In genomic region chr4:2756691-2757350, GRCh38 we compare ENCODE assay signal across 8 cellular contexts. TPM values are rescaled to one million over a fixed set of nuclear protein-coding genes. Genes with fewer than 3 reads are reported as not detected.
DNase-seq lines count a peak whose midpoint lies in the region; ATAC-seq and TF ChIP-seq lines count a peak whose summit lies in the region.

No MANE protein-coding gene starts in this region.

- peaks cover 32% of the 10 kb centered on the region for H3K79me2 ChIP-seq in smooth muscle cell (ENCODE audit: low read depth)

- H3K4me3 ChIP-seq in SK-N-MC (peak overlapping the region; percentile 78), foreskin fibroblast (ENCODE audit: low read depth in 1 of 2, low read length in 2 of 2) (peak overlapping the region; percentile 18 to 47), smooth muscle cell (peak overlapping the region; percentile 88)

- 74% methylated on average over 25 of the region's 25 CpGs for WGBS in smooth muscle cell (ENCODE audit: low lambda C conversion rate)

- H2AFZ ChIP-seq in smooth muscle cell (ENCODE audit: low read depth), result no peak overlapping the region

- DNase-seq in SK-N-MC (ENCODE audit: low read depth, low spot score), result no peak
- DNase-seq in foreskin fibroblast, result no peak
- no peak for DNase-seq in smooth muscle cell (lab: John Stamatoyannopoulos, UW; ENCODE audit: unreplicated experiment)
- no peak for DNase-seq in NCI-H748 (lab: John Stamatoyannopoulos, UW; ENCODE audit: unreplicated experiment)
- no peak for DNase-seq in superior temporal gyrus (ENCODE audit: extremely low spot score)

- H3K4me1 ChIP-seq in smooth muscle cell (ENCODE audit: low read depth), result peaks cover 5% of the 10 kb centered on the region

- H3K4me2 ChIP-seq in smooth muscle cell, result peak overlapping the region; percentile 94

- H3K27ac ChIP-seq in SK-N-MC (no peak overlapping the region), smooth muscle cell (ENCODE audit: low read depth) (no peak overlapping the region)

- H4K20me1 ChIP-seq in smooth muscle cell (ENCODE audit: low read depth), result peaks cover 12% of the 10 kb centered on the region

- ATAC-seq in GM21360 (IDR thresholded peaks at IDR 0.05; ENCODE audit: unreplicated experiment) (peak; percentile 12), GM21717 (IDR thresholded peaks at IDR 0.05; ENCODE audit: unreplicated experiment) (no peak), GM18520 (IDR thresholded peaks at IDR 0.05; ENCODE audit: unreplicated experiment) (no peak)

- H3K9me3 ChIP-seq in SK-N-MC (ENCODE audit: low read depth, low read length) (no peaks in the 10 kb centered on the region), smooth muscle cell (replicated peaks; ENCODE audit: low read depth) (no peaks in the 10 kb centered on the region)

- H3K9ac ChIP-seq in SK-N-MC (ENCODE audit: insufficient read length) (no peak overlapping the region), smooth muscle cell (ENCODE audit: low read depth) (no peak overlapping the region)

- H3K27me3 ChIP-seq in smooth muscle cell (ENCODE audit: low read depth), result no peaks in the 10 kb centered on the region

- H3K36me3 ChIP-seq in SK-N-MC (ENCODE audit: insufficient read depth, low read length), result no peaks in the 10 kb centered on the region
- no peaks in the 10 kb centered on the region for H3K36me3 ChIP-seq in smooth muscle cell (ENCODE audit: low read depth)

- TF ChIP-seq CTCF in foreskin fibroblast (IDR thresholded peaks at IDR 0.05; ENCODE audit: low read depth, low read length) (no peak), smooth muscle cell (IDR thresholded peaks at IDR 0.05; ENCODE audit: borderline replicate concordance, insufficient read depth, poor library complexity, severe bottlenecking) (no peak)

- H3F3A ChIP-seq in smooth muscle cell (ENCODE audit: low read depth), result no peaks in the 10 kb centered on the region

RNA-seq across cellular contexts. Expression of gene TNIP2, which starts 0.7 kb away (rescaled TPM):
- total RNA-seq in smooth muscle cell, result 23.8 and 24.7 TPM in 2 replicates
- polyA plus RNA-seq in smooth muscle cell, result 37.5 and 40.7 TPM in 2 replicates

RNA-seq across cellular contexts. Expression of gene SH3BP2, which starts 36.1 kb away (rescaled TPM):
- total RNA-seq in smooth muscle cell, result 19.3 and 23.8 TPM in 2 replicates
- polyA plus RNA-seq in smooth muscle cell, result 17.3 and 27.4 TPM in 2 replicates

Comparison
In these comparisons a context has a peak if more than half of its experiments do, and no peak if none do; other contexts are left out.
1. H3K4me3 ChIP-seq: peak in every context shown above with its lines; median percentile 88 in smooth muscle cell; 78 in SK-N-MC; 32 in foreskin fibroblast.